ENCODE assay signal across 8 cellular contexts in genomic region chr11:101862410-101863233, GRCh38. TPM values are rescaled to one million over a fixed set of nuclear protein-coding genes. Genes with fewer than 3 reads are reported as not detected.
DNase-seq lines count a peak whose midpoint lies in the region; ATAC-seq and TF ChIP-seq lines count a peak whose summit lies in the region.

No MANE protein-coding gene starts in this region.

- H3K9me2 ChIP-seq in GM23248 (ENCODE audit: insufficient read depth), result no peaks in the 10 kb centered on the region

- H3K4me2 ChIP-seq in GM23248 (ENCODE audit: unreplicated experiment) (peak overlapping the region; percentile 51), OCI-LY3 (ENCODE audit: low read length) (no peak overlapping the region)

- peak overlapping the region; percentile 44; the same call in 1 of the 2 replicates for H2AFZ ChIP-seq in GM23248
- no peak overlapping the region for H2AFZ ChIP-seq in OCI-LY3 (ENCODE audit: low read depth, low read length)

- no peaks in the 10 kb centered on the region for H4K20me1 ChIP-seq in GM23248 (ENCODE audit: insufficient read depth)
- H4K20me1 ChIP-seq in OCI-LY3 (ENCODE audit: insufficient read depth, low read length), result no peaks in the 10 kb centered on the region

- peaks cover 57% of the 10 kb centered on the region for H3F3A ChIP-seq in GM23248 (ENCODE audit: insufficient read depth)

- H3K9me3 Mint-ChIP-seq in effector memory CD8-positive, alpha-beta T cell, result no peaks in the 10 kb centered on the region

- peak overlapping the region; percentile 78 for H3K27ac ChIP-seq in GM23248
- H3K27ac ChIP-seq in OCI-LY3 (ENCODE audit: low read length), result no peak overlapping the region

- no peak for ATAC-seq in effector memory CD8-positive, alpha-beta T cell (replicated peaks)
- ATAC-seq in HG02759 (IDR thresholded peaks at IDR 0.05; ENCODE audit: unreplicated experiment), result no peak

- DNase-seq in GM23248 (peak; percentile 87), fibroblast of mammary gland (ENCODE audit: low read depth) (peak; percentile 83), renal cortical epithelial cell (ENCODE audit: low read depth) (peak; percentile 84)
- DNase-seq in effector memory CD8-positive, alpha-beta T cell, result no peak
- no peak for DNase-seq in stimulated activated CD4-positive, alpha-beta T cell treated with anti-CD3 and anti-CD28 coated beads, Interleukin-15, amount 100 ng/mL, for 24 hours
- DNase-seq in stimulated activated CD8-positive, alpha-beta memory T cell treated with anti-CD3 and anti-CD28 coated beads, Interleukin-4, amount 100 ng/mL, for 48 hours, result no peak

- peaks cover 54% of the 10 kb centered on the region for H3K4me1 ChIP-seq in GM23248 (ENCODE audit: insufficient read depth)
- no peaks in the 10 kb centered on the region for H3K4me1 ChIP-seq in OCI-LY3 (ENCODE audit: low read length)

- TF ChIP-seq CTCF in OCI-LY3 (IDR thresholded peaks at IDR 0.05; ENCODE audit: low read depth, low read length) (peak; percentile 39), fibroblast of mammary gland (conservative IDR thresholded peaks at IDR 0.05; ENCODE audit: control insufficient read depth, insufficient read depth, low read depth, low read length) (peak; percentile 72)

- H3K4me1 Mint-ChIP-seq in effector memory CD8-positive, alpha-beta T cell (ENCODE audit: low read depth in 2 of 2), result no peaks in the 10 kb centered on the region

- H3K4me3 Mint-ChIP-seq in effector memory CD8-positive, alpha-beta T cell, result no peak overlapping the region

- H3K4me3 ChIP-seq in GM23248 (0 out of 2 replicates have a peak overlapping the region, but pooled peaks have one; percentile 7), OCI-LY3 (ENCODE audit: low read length) (no peak overlapping the region), fibroblast of mammary gland (ENCODE audit: control insufficient read depth, low read depth, low read length) (no peak overlapping the region)

- H3K9me3 ChIP-seq in GM23248 (ENCODE audit: low read depth) (no peaks in the 10 kb centered on the region), OCI-LY3 (ENCODE audit: insufficient read depth, low read length) (no peaks in the 10 kb centered on the region)

- H3K27me3 ChIP-seq in GM23248 (replicated peaks; ENCODE audit: insufficient read depth) (no peaks in the 10 kb centered on the region), OCI-LY3 (ENCODE audit: low read depth, low read length) (no peaks in the 10 kb centered on the region)

- H3K9ac ChIP-seq in GM23248, result peak overlapping the region; percentile 44
- no peak overlapping the region for H3K9ac ChIP-seq in OCI-LY3 (ENCODE audit: low read length)

- in situ Hi-C loops in GM23248 (cut with MboI), result no loop called here

- H3K36me3 Mint-ChIP-seq in effector memory CD8-positive, alpha-beta T cell (ENCODE audit: insufficient read depth), result no peaks in the 10 kb centered on the region

- H3K27ac Mint-ChIP-seq in effector memory CD8-positive, alpha-beta T cell, result no peak overlapping the region

- WGBS in GM23248 (ENCODE audit: low coverage in 1 of 2, low lambda C conversion rate in 2 of 2, missing lambda C conversion rate in 2 of 2), 2 experiments, result 34 to 35% methylated on average over 5 of the region's 5 CpGs

- H3K27me3 Mint-ChIP-seq in effector memory CD8-positive, alpha-beta T cell, result peaks cover 9 to 11% of the 10 kb centered on the region in 2 donors

- H3K36me3 ChIP-seq in GM23248 (ENCODE audit: low read depth) (no peaks in the 10 kb centered on the region), OCI-LY3 (replicated peaks; ENCODE audit: low read depth, low read length) (no peaks in the 10 kb centered on the region)

- no peaks in the 10 kb centered on the region for H3K79me2 ChIP-seq in GM23248 (ENCODE audit: insufficient read depth)
- no peaks in the 10 kb centered on the region for H3K79me2 ChIP-seq in OCI-LY3 (ENCODE audit: low read length)

RNA-seq across cellular contexts. Expression of gene CEP126, which starts 52.2 kb away (rescaled TPM):
- total RNA-seq in GM23248 (2014; rRNA removed; shearing (Covaris generic)), result 2.0 and 3.5 TPM in 2 replicates
- polyA plus RNA-seq in GM23248 (2016; fragmentation: Nextera tagmentation; extraction: Ambion mirVana), result 2.7 and 2.9 TPM in 2 replicates
- total RNA-seq in renal cortical epithelial cell, result 0.52 and 3.8 TPM in 2 replicates

RNA-seq across cellular contexts. Expression of gene ANGPTL5, which starts 53.7 kb away (rescaled TPM):
- total RNA-seq in GM23248 (2014; rRNA removed; shearing (Covaris generic)), result not detected in 2 replicates
- 0.15 TPM in 1 of 2 replicates, not detected in the other for polyA plus RNA-seq in GM23248 (2016; fragmentation: Nextera tagmentation; extraction: Ambion mirVana)
- not detected in 2 replicates for total RNA-seq in renal cortical epithelial cell

Comparison
In these comparisons a context has a peak if more than half of its experiments do, and no peak if none do; other contexts are left out.
1. DNase-seq: peak in GM23248 (single experiment), fibroblast of mammary gland (single experiment) and renal cortical epithelial cell (single experiment); none in effector memory CD8-positive, alpha-beta T cell (0 of 3), stimulated activated CD4-positive, alpha-beta T cell treated with anti-CD3 and anti-CD28 coated beads, Interleukin-15, amount 100 ng/mL, for 24 hours (single experiment) and stimulated activated CD8-positive, alpha-beta memory T cell treated with anti-CD3 and anti-CD28 coated beads, Interleukin-4, amount 100 ng/mL, for 48 hours (single experiment).